ENCODE assay signal across 25 cellular contexts in the genomic region with DNA sequence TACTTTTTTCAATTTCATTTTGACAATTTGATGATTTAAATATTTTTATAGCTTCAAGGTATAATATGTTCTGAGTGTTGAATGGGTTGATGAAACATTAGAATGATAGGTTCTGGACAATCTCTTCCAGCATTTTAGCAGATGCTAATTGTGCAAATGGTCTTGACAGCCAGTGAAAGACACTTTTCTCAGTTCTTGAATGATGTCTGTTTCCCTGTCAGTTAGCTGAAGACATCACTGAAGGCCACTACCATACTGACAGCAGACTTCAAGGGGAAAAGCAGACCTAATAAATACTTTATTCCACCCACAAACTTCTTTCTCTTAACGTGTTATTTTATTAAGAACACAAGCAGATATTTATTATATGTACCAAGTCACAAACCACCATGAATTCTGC.
"Had no signal": no experiment of that assay in that cellular context is flagged by ENCODE, and none has a peak within 500 bp of the region (broad histone marks: within the 10 kb centered on the region; RNA-seq: fewer than 3 reads in every experiment).

No MANE protein-coding gene starts in this region.

- H3K27me3 ChIP-seq: ascending aorta, breast epithelium, cardiac muscle cell, colonic mucosa, esophagus squamous epithelium had no signal

- H3K9me3 ChIP-seq: ascending aorta, breast epithelium, colonic mucosa, esophagus squamous epithelium had no signal

- H3K4me1 ChIP-seq: ascending aorta, breast epithelium, colonic mucosa, esophagus squamous epithelium had no signal

- H3K4me3 ChIP-seq: ascending aorta, breast epithelium, cardiac muscle cell, colonic mucosa, esophagus squamous epithelium had no signal

- H3K36me3 ChIP-seq: ascending aorta, breast epithelium, cardiac muscle cell, colonic mucosa, esophagus squamous epithelium had no signal

- H3K27ac ChIP-seq: ascending aorta, breast epithelium, cardiac muscle cell, colonic mucosa, epithelial cell of prostate, esophagus squamous epithelium had no signal

- DNase-seq: activated CD4-positive, alpha-beta memory T cell treated with anti-CD3 and anti-CD28 coated beads for 36 hours; activated CD4-positive, alpha-beta T cell treated with anti-CD3 and anti-CD28 coated beads for 36 hours; activated CD4-positive, alpha-beta T cell treated with anti-CD3 and anti-CD28 coated beads, Interleukin-2, amount 10 ng/mL, durations not matched to agents 24 days and 14 days; activated CD4-positive, CD25-positive, alpha-beta regulatory T cell; activated CD4-positive, CD25-positive, alpha-beta regulatory T cell treated with anti-CD3 and anti-CD28 coated beads, Interleukin-2, amount 50 U/mL, for 72 hours; activated CD8-positive, alpha-beta memory T cell treated with anti-CD3 and anti-CD28 coated beads, Interleukin-2, amount 10 ng/mL, durations not matched to agents 7 days and 5 days; activated CD8-positive, alpha-beta memory T cell treated with anti-CD3 and anti-CD28 coated beads, Interleukin-2, amount 50 U/mL, for 4 hours; activated CD8-positive, alpha-beta T cell treated with anti-CD3 and anti-CD28 coated beads, Interleukin-2, amount 10 ng/mL, durations not matched to agents 7 days and 5 days; activated effector memory CD4-positive, alpha-beta T cell treated with anti-CD3 and anti-CD28 coated beads, Interleukin-2, amount 50 U/mL, for 16 hours; activated naive CD4-positive, alpha-beta T cell treated with anti-CD3 and anti-CD28 coated beads, Interleukin-2, amount 10 ng/mL, durations not matched to agents 7 days and 5 days; activated naive CD8-positive, alpha-beta T cell treated with anti-CD3 and anti-CD28 coated beads, Interleukin-2, amount 10 ng/mL, durations not matched to agents 7 days and 5 days; activated T-cell treated with anti-CD3 and anti-CD28 coated beads, Interleukin-2, amount 50 U/mL, for 1 hour; activated T-cell treated with anti-CD3 and anti-CD28 coated beads, Interleukin-2, amount 50 U/mL, for 48 hours; central memory CD4-positive, alpha-beta T cell; cerebellar nuclear complex; colonic mucosa; effector CD8-positive, alpha-beta T cell; esophagus squamous epithelium; foreskin fibroblast; head of caudate nucleus; hippocampal formation had no signal
